2 cellular contexts compared by ENCODE assay signal in the genomic region with DNA sequence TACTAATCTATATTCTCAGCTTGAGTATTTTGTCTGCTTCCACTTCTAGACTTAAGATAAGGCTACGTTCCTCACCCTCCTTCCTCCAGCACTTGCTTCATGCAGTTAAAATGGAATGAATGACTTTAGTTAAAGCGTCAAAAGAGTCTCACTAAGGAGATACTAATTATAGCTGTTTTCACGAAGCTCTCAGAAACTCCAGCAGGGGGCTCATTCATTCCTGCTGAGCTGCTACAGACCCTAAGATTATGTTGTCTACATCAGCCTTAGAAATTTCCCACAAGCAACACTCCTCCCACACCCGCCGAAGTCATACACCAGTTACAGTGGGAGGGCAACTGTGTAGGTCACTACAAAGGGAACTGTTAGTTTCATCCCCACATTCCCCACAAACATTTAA.
TF ChIP-seq lines count a peak whose summit lies in the region.

No MANE protein-coding gene starts in this region.

TF ChIP-seq in IMR-90, 13 proteins besides CTCF, POLR2A, EP300 and RAD21:
- no peak for TF ChIP-seq RCOR1 (IDR thresholded peaks at IDR 0.05; ENCODE audit: insufficient replicate concordance, low read length)
- TF ChIP-seq SMC3 (IDR thresholded peaks at IDR 0.05; ENCODE audit: low read depth, low read length) = 0 out of 2 replicates have a peak, but pooled peaks have one; percentile 23
- TF ChIP-seq FOS (IDR thresholded peaks at IDR 0.05; ENCODE audit: low read depth, low read length) = no peak
TF ChIP-seq in IMR-90: peak in this region for 1.

TF ChIP-seq in HepG2, 621 proteins besides CTCF, POLR2A, EP300 and RAD21 (continues in another document):
- peak; percentile 68; the same call in 1 of the 2 replicates for TF ChIP-seq ZNF580 (CRISPR knock-in tag; IDR thresholded peaks at IDR 0.05; ENCODE audit: borderline replicate concordance, low read depth)
- no peak for TF ChIP-seq TBL1XR1 (IDR thresholded peaks at IDR 0.05; ENCODE audit: borderline replicate concordance, low read length, partially characterized antibody)
- TF ChIP-seq, protein P1, sequence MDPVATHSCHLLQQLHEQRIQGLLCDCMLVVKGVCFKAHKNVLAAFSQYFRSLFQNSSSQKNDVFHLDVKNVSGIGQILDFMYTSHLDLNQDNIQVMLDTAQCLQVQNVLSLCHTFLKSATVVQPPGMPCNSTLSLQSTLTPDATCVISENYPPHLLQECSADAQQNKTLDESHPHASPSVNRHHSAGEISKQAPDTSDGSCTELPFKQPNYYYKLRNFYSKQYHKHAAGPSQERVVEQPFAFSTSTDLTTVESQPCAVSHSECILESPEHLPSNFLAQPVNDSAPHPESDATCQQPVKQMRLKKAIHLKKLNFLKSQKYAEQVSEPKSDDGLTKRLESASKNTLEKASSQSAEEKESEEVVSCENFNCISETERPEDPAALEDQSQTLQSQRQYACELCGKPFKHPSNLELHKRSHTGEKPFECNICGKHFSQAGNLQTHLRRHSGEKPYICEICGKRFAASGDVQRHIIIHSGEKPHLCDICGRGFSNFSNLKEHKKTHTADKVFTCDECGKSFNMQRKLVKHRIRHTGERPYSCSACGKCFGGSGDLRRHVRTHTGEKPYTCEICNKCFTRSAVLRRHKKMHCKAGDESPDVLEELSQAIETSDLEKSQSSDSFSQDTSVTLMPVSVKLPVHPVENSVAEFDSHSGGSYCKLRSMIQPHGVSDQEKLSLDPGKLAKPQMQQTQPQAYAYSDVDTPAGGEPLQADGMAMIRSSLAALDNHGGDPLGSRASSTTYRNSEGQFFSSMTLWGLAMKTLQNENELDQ (CRISPR knock-in tag; IDR thresholded peaks at IDR 0.05; ENCODE audit: borderline replicate concordance) = no peak
- no peak for TF ChIP-seq NFYC (CRISPR knock-in tag; IDR thresholded peaks at IDR 0.05)
- TF ChIP-seq ZNF3 (CRISPR knock-in tag; IDR thresholded peaks at IDR 0.05) = no peak
- 0 out of 2 replicates have a peak, but pooled peaks have one; percentile 20 for TF ChIP-seq NR2F6 (IDR thresholded peaks at IDR 0.05)
- peak; percentile 11; the same call in 1 of the 2 replicates for TF ChIP-seq NR2F6 (CRISPR knock-in tag; IDR thresholded peaks at IDR 0.05)
- peak; percentile 62 for TF ChIP-seq STAG1 (CRISPR knock-in tag; IDR thresholded peaks at IDR 0.05)
- TF ChIP-seq REXO4 (CRISPR knock-in tag; IDR thresholded peaks at IDR 0.05; ENCODE audit: borderline replicate concordance) = no peak
- no peak for TF ChIP-seq ZFP82 (CRISPR knock-in tag; IDR thresholded peaks at IDR 0.05; ENCODE audit: borderline replicate concordance)
- no peak for TF ChIP-seq ZNF333 (CRISPR knock-in tag; IDR thresholded peaks at IDR 0.05; ENCODE audit: borderline replicate concordance)
- peak; percentile 45; the same call in 1 of the 2 replicates for TF ChIP-seq ZMYM3 (CRISPR knock-in tag; IDR thresholded peaks at IDR 0.05)
- 0 out of 2 replicates have a peak, but pooled peaks have one; percentile 47 for TF ChIP-seq KAT8 (CRISPR knock-in tag; IDR thresholded peaks at IDR 0.05)
- TF ChIP-seq RARA (CRISPR knock-in tag; IDR thresholded peaks at IDR 0.05) = peak; percentile 6; the same call in 1 of the 2 replicates
- 0 out of 2 replicates have a peak, but pooled peaks have one; percentile 48 for TF ChIP-seq ZKSCAN8 (CRISPR knock-in tag; IDR thresholded peaks at IDR 0.05; ENCODE audit: borderline replicate concordance)
- no peak for TF ChIP-seq MAFF (IDR thresholded peaks at IDR 0.05; ENCODE audit: low read depth, low read length)
- 0 out of 2 replicates have a peak, but pooled peaks have one; percentile 14 for TF ChIP-seq ETV5 (CRISPR knock-in tag; IDR thresholded peaks at IDR 0.05; ENCODE audit: borderline replicate concordance)
- peak; percentile 31; the same call in 1 of the 2 replicates for TF ChIP-seq TFE3 (CRISPR knock-in tag; IDR thresholded peaks at IDR 0.05)
- TF ChIP-seq, protein P2, sequence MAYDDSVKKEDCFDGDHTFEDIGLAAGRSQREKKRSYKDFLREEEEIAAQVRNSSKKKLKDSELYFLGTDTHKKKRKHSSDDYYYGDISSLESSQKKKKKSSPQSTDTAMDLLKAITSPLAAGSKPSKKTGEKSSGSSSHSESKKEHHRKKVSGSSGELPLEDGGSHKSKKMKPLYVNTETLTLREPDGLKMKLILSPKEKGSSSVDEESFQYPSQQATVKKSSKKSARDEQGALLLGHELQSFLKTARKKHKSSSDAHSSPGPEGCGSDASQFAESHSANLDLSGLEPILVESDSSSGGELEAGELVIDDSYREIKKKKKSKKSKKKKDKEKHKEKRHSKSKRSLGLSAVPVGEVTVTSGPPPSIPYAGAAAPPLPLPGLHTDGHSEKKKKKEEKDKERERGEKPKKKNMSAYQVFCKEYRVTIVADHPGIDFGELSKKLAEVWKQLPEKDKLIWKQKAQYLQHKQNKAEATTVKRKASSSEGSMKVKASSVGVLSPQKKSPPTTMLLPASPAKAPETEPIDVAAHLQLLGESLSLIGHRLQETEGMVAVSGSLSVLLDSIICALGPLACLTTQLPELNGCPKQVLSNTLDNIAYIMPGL (CRISPR knock-in tag; IDR thresholded peaks at IDR 0.05; ENCODE audit: borderline replicate concordance in 1 of 2, low read depth in 1 of 2) = peak in 1 of 2 experiments; percentile 90; a peak in 2 of 4 replicates
- TF ChIP-seq MBD4 (IDR thresholded peaks at IDR 0.05; ENCODE audit: borderline replicate concordance, low read length) = no peak
- peak; percentile 49; the same call in 1 of the 2 replicates for TF ChIP-seq ZNF614 (CRISPR knock-in tag; IDR thresholded peaks at IDR 0.05; ENCODE audit: borderline replicate concordance)
- peak; percentile 49 for TF ChIP-seq SAP130 (CRISPR knock-in tag; IDR thresholded peaks at IDR 0.05; ENCODE audit: low read depth)
- no peak; the same call in 1 of the 2 replicates for TF ChIP-seq HNF4A (CRISPR knock-in tag; IDR thresholded peaks at IDR 0.05)
- TF ChIP-seq ZNF550 (CRISPR knock-in tag; IDR thresholded peaks at IDR 0.05; ENCODE audit: borderline replicate concordance) = no peak
- TF ChIP-seq NR3C1 (CRISPR knock-in tag; IDR thresholded peaks at IDR 0.05) = no peak
- no peak for TF ChIP-seq POGZ (CRISPR knock-in tag; IDR thresholded peaks at IDR 0.05)
- TF ChIP-seq, protein P3, sequence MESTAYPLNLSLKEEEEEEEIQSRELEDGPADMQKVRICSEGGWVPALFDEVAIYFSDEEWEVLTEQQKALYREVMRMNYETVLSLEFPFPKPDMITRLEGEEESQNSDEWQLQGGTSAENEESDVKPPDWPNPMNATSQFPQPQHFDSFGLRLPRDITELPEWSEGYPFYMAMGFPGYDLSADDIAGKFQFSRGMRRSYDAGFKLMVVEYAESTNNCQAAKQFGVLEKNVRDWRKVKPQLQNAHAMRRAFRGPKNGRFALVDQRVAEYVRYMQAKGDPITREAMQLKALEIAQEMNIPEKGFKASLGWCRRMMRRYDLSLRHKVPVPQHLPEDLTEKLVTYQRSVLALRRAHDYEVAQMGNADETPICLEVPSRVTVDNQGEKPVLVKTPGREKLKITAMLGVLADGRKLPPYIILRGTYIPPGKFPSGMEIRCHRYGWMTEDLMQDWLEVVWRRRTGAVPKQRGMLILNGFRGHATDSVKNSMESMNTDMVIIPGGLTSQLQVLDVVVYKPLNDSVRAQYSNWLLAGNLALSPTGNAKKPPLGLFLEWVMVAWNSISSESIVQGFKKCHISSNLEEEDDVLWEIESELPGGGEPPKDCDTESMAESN (CRISPR knock-in tag; conservative IDR thresholded peaks at IDR 0.05) = peak; percentile 56; the same call in 1 of the 2 replicates
- TF ChIP-seq BCL6 (CRISPR knock-in tag; IDR thresholded peaks at IDR 0.05) = 0 out of 2 replicates have a peak, but pooled peaks have one; percentile 7
- TF ChIP-seq ZNF343 (CRISPR knock-in tag; IDR thresholded peaks at IDR 0.05) = no peak
- peak; percentile 68; the same call in 1 of the 2 replicates for TF ChIP-seq FOXK1 (CRISPR knock-in tag; IDR thresholded peaks at IDR 0.05; ENCODE audit: borderline replicate concordance, low read depth)
- no peak for TF ChIP-seq EED (CRISPR knock-in tag; IDR thresholded peaks at IDR 0.05)
- 0 out of 2 replicates have a peak, but pooled peaks have one; percentile 45 for TF ChIP-seq ZSCAN9 (CRISPR knock-in tag; IDR thresholded peaks at IDR 0.05; ENCODE audit: borderline replicate concordance)
- TF ChIP-seq, protein P4, sequence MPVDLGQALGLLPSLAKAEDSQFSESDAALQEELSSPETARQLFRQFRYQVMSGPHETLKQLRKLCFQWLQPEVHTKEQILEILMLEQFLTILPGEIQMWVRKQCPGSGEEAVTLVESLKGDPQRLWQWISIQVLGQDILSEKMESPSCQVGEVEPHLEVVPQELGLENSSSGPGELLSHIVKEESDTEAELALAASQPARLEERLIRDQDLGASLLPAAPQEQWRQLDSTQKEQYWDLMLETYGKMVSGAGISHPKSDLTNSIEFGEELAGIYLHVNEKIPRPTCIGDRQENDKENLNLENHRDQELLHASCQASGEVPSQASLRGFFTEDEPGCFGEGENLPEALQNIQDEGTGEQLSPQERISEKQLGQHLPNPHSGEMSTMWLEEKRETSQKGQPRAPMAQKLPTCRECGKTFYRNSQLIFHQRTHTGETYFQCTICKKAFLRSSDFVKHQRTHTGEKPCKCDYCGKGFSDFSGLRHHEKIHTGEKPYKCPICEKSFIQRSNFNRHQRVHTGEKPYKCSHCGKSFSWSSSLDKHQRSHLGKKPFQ (CRISPR knock-in tag; IDR thresholded peaks at IDR 0.05; ENCODE audit: insufficient replicate concordance) = no peak
- TF ChIP-seq SMC3 (IDR thresholded peaks at IDR 0.05; ENCODE audit: low read length) = peak; percentile 90
- no peak for TF ChIP-seq MTA3 (CRISPR knock-in tag; IDR thresholded peaks at IDR 0.05)
- no peak for TF ChIP-seq ZNF780A (CRISPR knock-in tag; IDR thresholded peaks at IDR 0.05)
- peak; percentile 26; the same call in 1 of the 2 replicates for TF ChIP-seq FOXP4 (CRISPR knock-in tag; IDR thresholded peaks at IDR 0.05)
- no peak for TF ChIP-seq NFE2L2 (IDR thresholded peaks at IDR 0.05; ENCODE audit: low read length)
- TF ChIP-seq ZBTB38 (CRISPR knock-in tag; IDR thresholded peaks at IDR 0.05) = peak; percentile 45; the same call in 1 of the 2 replicates
- TF ChIP-seq ELF1 (CRISPR knock-in tag; IDR thresholded peaks at IDR 0.05) = no peak
- TF ChIP-seq NBN (conservative IDR thresholded peaks at IDR 0.05) = no peak
- TF ChIP-seq XRCC5 (optimal IDR thresholded peaks at IDR 0.05; ENCODE audit: low read length) = peak; percentile 21
- peak; percentile 39; the same call in 1 of the 2 replicates for TF ChIP-seq RXRB (CRISPR knock-in tag; IDR thresholded peaks at IDR 0.05; ENCODE audit: borderline replicate concordance)
- TF ChIP-seq, protein P5, sequence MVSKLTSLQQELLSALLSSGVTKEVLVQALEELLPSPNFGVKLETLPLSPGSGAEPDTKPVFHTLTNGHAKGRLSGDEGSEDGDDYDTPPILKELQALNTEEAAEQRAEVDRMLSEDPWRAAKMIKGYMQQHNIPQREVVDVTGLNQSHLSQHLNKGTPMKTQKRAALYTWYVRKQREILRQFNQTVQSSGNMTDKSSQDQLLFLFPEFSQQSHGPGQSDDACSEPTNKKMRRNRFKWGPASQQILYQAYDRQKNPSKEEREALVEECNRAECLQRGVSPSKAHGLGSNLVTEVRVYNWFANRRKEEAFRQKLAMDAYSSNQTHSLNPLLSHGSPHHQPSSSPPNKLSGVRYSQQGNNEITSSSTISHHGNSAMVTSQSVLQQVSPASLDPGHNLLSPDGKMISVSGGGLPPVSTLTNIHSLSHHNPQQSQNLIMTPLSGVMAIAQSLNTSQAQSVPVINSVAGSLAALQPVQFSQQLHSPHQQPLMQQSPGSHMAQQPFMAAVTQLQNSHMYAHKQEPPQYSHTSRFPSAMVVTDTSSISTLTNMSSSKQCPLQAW (CRISPR knock-in tag; IDR thresholded peaks at IDR 0.05) = 0 out of 2 replicates have a peak, but pooled peaks have one; percentile 48
- no peak for TF ChIP-seq TAF1 (CRISPR knock-in tag; IDR thresholded peaks at IDR 0.05)
- no peak for TF ChIP-seq ZNF710 (CRISPR knock-in tag; IDR thresholded peaks at IDR 0.05; ENCODE audit: borderline replicate concordance)
- TF ChIP-seq RCOR2 (CRISPR knock-in tag; IDR thresholded peaks at IDR 0.05) = peak; percentile 45; the same call in 1 of the 2 replicates
- TF ChIP-seq ZNF546 (CRISPR knock-in tag; conservative IDR thresholded peaks at IDR 0.05) = no peak
- no peak for TF ChIP-seq TEAD2 (CRISPR knock-in tag; IDR thresholded peaks at IDR 0.05)
